Comparison of ENCODE assay signal across 36 cellular contexts in the genomic region with DNA sequence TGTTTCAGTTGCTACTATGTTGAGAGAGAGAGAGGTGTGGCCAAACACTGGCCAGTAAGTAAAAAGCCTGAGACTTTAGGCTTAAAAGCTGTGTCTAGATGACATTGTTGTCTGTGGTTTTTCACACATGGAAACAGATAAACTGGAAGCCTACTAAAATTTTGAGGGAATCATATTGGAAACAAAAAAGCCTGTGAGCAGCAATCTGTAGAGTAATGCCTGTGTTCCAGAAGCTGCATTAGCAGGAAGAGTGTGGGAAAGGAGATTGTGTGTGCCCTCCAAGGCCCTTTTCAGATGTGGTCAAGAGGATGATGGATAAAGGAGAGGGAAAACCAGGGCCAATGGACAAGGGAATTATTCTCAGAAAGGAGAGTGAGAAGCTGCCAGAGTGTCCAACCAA.
"Had no signal": no experiment of that assay in that cellular context is flagged by ENCODE, and none has a peak within 500 bp of the region (broad histone marks: within the 10 kb centered on the region; RNA-seq: fewer than 3 reads in every experiment).

No MANE protein-coding gene starts in this region.

- H3K36me3 ChIP-seq: adrenal gland, ascending aorta, brain microvascular endothelial cell, breast epithelium, cardiac muscle cell had no signal

- ATAC-seq: activated naive CD4-positive, alpha-beta T cell treated with anti-CD3 and anti-CD28 coated beads, Interleukin-2, amount 50 U/mL, for 72 hours; activated naive CD8-positive, alpha-beta T cell treated with anti-CD3 and anti-CD28 coated beads, Interleukin-2, amount 50 U/mL, for 24 hours; activated T-cell treated with anti-CD3 and anti-CD28 coated beads, Interleukin-2, amount 50 U/mL, for 4 hours; activated T-cell treated with anti-CD3 and anti-CD28 coated beads, Interleukin-2, amount 50 U/mL, for 72 hours; activated T-helper 17 cell treated with anti-CD3 and anti-CD28 coated beads, Interleukin-2, amount 50 U/mL, for 72 hours; body of pancreas had no signal

- H3K9me3 ChIP-seq: ascending aorta had no signal

- H3K4me3 ChIP-seq: adrenal gland, ascending aorta, body of pancreas, breast epithelium, cardiac muscle cell had no signal

- H3K4me3 Mint-ChIP-seq: activated naive CD4-positive, alpha-beta T cell treated with anti-CD3 and anti-CD28 coated beads for 36 hours; activated naive CD4-positive, alpha-beta T cell treated with anti-CD3 and anti-CD28 coated beads, Interleukin-2, amount 10 ng/mL, durations not matched to agents 7 days and 5 days; activated naive CD8-positive, alpha-beta T cell; activated naive CD8-positive, alpha-beta T cell treated with anti-CD3 and anti-CD28 coated beads for 36 hours; activated naive CD8-positive, alpha-beta T cell treated with anti-CD3 and anti-CD28 coated beads, Interleukin-2, amount 10 ng/mL, durations not matched to agents 7 days and 5 days; activated naive CD8-positive, alpha-beta T cell treated with anti-CD3 and anti-CD28 coated beads, Interleukin-2, amount 50 U/mL, for 24 hours; activated T-cell treated with anti-CD3 and anti-CD28 coated beads, Interleukin-2, amount 50 U/mL, for 24 hours; activated T-cell treated with anti-CD3 and anti-CD28 coated beads, Interleukin-2, amount 50 U/mL, for 4 hours; activated T-cell treated with anti-CD3 and anti-CD28 coated beads, Interleukin-2, amount 50 U/mL, for 72 hours; activated T-helper 1 cell treated with anti-CD3 and anti-CD28 coated beads, Interleukin-12 subunit alpha, Interleukin-12 subunit beta, Interleukin-2, Interleukin-4 antibody, amounts not matched to agents 30 ng/mL and 10 ng/mL and 1 ng/mL, durations not matched to agents 14 hours and 24 hours and 36 hours; activated T-helper 17 cell treated with anti-CD3 and anti-CD28 coated beads, Interleukin-2, amount 50 U/mL, for 72 hours; brain; central memory CD8-positive, alpha-beta T cell had no signal

- H3K36me3 Mint-ChIP-seq: activated naive CD4-positive, alpha-beta T cell treated with anti-CD3 and anti-CD28 coated beads, Interleukin-2, amount 10 ng/mL, durations not matched to agents 7 days and 5 days; activated naive CD8-positive, alpha-beta T cell; activated naive CD8-positive, alpha-beta T cell treated with anti-CD3 and anti-CD28 coated beads for 36 hours; activated naive CD8-positive, alpha-beta T cell treated with anti-CD3 and anti-CD28 coated beads, Interleukin-2, amount 10 ng/mL, durations not matched to agents 7 days and 5 days; brain had no signal

- H3K4me1 Mint-ChIP-seq: activated naive CD4-positive, alpha-beta T cell treated with anti-CD3 and anti-CD28 coated beads, Interleukin-2, amount 10 ng/mL, durations not matched to agents 7 days and 5 days; activated T-helper 17 cell treated with anti-CD3 and anti-CD28 coated beads, Interleukin-2, amount 50 U/mL, for 72 hours; central memory CD8-positive, alpha-beta T cell had no signal

- H3K27ac Mint-ChIP-seq: activated naive CD4-positive, alpha-beta T cell treated with anti-CD3 and anti-CD28 coated beads for 36 hours; activated naive CD4-positive, alpha-beta T cell treated with anti-CD3 and anti-CD28 coated beads, Interleukin-2, amount 10 ng/mL, durations not matched to agents 7 days and 5 days; activated naive CD4-positive, alpha-beta T cell treated with anti-CD3 and anti-CD28 coated beads, Interleukin-2, amount 50 U/mL, for 72 hours; activated naive CD8-positive, alpha-beta T cell; activated naive CD8-positive, alpha-beta T cell treated with anti-CD3 and anti-CD28 coated beads for 36 hours; activated naive CD8-positive, alpha-beta T cell treated with anti-CD3 and anti-CD28 coated beads, Interleukin-2, amount 10 ng/mL, durations not matched to agents 7 days and 5 days; activated naive CD8-positive, alpha-beta T cell treated with anti-CD3 and anti-CD28 coated beads, Interleukin-2, amount 50 U/mL, for 24 hours; activated T-cell treated with anti-CD3 and anti-CD28 coated beads, Interleukin-2, amount 50 U/mL, for 24 hours; activated T-cell treated with anti-CD3 and anti-CD28 coated beads, Interleukin-2, amount 50 U/mL, for 72 hours; activated T-helper 1 cell treated with anti-CD3 and anti-CD28 coated beads, Interleukin-12 subunit alpha, Interleukin-12 subunit beta, Interleukin-2, Interleukin-4 antibody, amounts not matched to agents 30 ng/mL and 10 ng/mL and 1 ng/mL, durations not matched to agents 14 hours and 24 hours and 36 hours; activated T-helper 17 cell treated with anti-CD3 and anti-CD28 coated beads, Interleukin-2, amount 50 U/mL, for 72 hours; activated T-helper 2 cell treated with anti-CD3 and anti-CD28 coated beads, Interferon-gamma antibody, Interleukin-2, Interleukin-4, amounts not matched to agents 10 μg/mL and 5 μg/mL and 100 μg/mL, durations not matched to agents 14 hours and 24 hours and 36 hours; brain had no signal

- H3K27ac ChIP-seq: adrenal gland, ascending aorta, body of pancreas, brain microvascular endothelial cell, breast epithelium, cardiac muscle cell had no signal

- DNase-seq: activated effector memory CD4-positive, alpha-beta T cell treated with anti-CD3 and anti-CD28 coated beads, Interleukin-2, amount 50 U/mL, for 16 hours; activated effector memory CD4-positive, alpha-beta T cell treated with Interleukin-2 at 50 U/mL for 16 hours; activated gamma-delta T cell; activated gamma-delta T cell treated with Interleukin-2 at 50 U/mL for 16 hours; activated naive CD4-positive, alpha-beta T cell; activated naive CD4-positive, alpha-beta T cell treated with anti-CD3 and anti-CD28 coated beads for 36 hours; activated naive CD4-positive, alpha-beta T cell treated with anti-CD3 and anti-CD28 coated beads, Interleukin-2, amount 10 ng/mL, durations not matched to agents 7 days and 5 days; activated naive CD4-positive, alpha-beta T cell treated with Interleukin-2 at 50 U/mL for 16 hours; activated naive CD8-positive, alpha-beta T cell treated with anti-CD3 and anti-CD28 coated beads for 36 hours; activated naive CD8-positive, alpha-beta T cell treated with anti-CD3 and anti-CD28 coated beads, Interleukin-2, amount 10 ng/mL, durations not matched to agents 7 days and 5 days; activated naive CD8-positive, alpha-beta T cell treated with anti-CD3 and anti-CD28 coated beads, Interleukin-2, amount 50 U/mL, for 24 hours; activated T-cell treated with anti-CD3 and anti-CD28 coated beads, Interleukin-2, amount 50 U/mL, for 1 hour; activated T-cell treated with anti-CD3 and anti-CD28 coated beads, Interleukin-2, amount 50 U/mL, for 24 hours; activated T-cell treated with anti-CD3 and anti-CD28 coated beads, Interleukin-2, amount 50 U/mL, for 4 hours; activated T-cell treated with anti-CD3 and anti-CD28 coated beads, Interleukin-2, amount 50 U/mL, for 48 hours; activated T-cell treated with anti-CD3 and anti-CD28 coated beads, Interleukin-2, amount 50 U/mL, for 72 hours; adrenal gland; amniotic stem cell; amygdala; anterior cingulate cortex; aorta; body of pancreas; brain microvascular endothelial cell; caudate nucleus; central memory CD4-positive, alpha-beta T cell; cerebellar nuclear complex had no signal

- H3K4me1 ChIP-seq: adrenal gland, ascending aorta, body of pancreas, breast epithelium had no signal

- H3K27me3 Mint-ChIP-seq: activated naive CD8-positive, alpha-beta T cell; activated naive CD8-positive, alpha-beta T cell treated with anti-CD3 and anti-CD28 coated beads, Interleukin-2, amount 10 ng/mL, durations not matched to agents 7 days and 5 days; activated naive CD8-positive, alpha-beta T cell treated with anti-CD3 and anti-CD28 coated beads, Interleukin-2, amount 50 U/mL, for 24 hours had no signal
